8 cellular contexts compared by ENCODE assay signal in the genomic region with DNA sequence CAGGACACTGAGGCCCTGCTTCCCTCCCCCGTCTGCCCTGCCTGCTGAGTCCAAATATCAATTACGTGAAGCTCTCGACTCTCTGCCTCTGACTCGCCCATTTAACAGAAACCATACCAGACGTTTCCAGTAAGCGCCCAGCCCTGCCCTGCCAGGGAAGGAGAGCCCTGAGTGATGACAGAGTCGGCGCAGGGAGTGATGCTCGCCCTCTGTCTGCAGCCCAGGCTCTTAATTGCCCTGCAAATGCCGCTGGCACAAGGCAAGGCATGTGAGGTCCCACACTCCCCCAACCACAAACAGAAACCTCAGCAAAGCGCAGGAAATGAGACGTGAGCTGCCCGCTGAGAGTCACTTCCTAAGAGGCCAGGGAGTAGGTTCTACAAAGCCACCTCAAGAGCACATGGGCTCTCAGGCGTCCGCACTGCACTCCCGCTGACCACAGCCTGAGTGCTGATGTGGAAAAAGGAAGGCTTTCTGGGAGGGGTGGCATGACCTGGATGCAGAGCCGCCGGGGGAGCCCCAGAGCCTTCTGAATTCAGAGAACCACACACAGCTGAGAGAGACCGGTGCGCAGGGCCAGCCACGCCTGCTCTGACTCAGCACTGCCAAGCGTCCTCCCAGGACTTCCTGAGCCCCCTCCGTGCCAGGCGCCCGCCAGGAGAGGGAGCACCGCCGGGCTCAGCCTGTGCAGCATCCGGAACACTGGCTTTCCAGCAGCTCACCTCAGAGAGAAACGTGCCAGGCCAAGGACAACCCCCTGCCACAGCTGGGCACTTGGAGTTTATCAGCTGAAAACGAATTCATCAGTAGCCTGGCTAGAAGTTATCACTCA. TPM values are rescaled to one million over a fixed set of nuclear protein-coding genes. Genes with fewer than 3 reads are reported as not detected.
DNase-seq lines count a peak whose midpoint lies in the region; ATAC-seq and TF ChIP-seq lines count a peak whose summit lies in the region.

No MANE protein-coding gene starts in this region.

- H3K4me3 ChIP-seq in SK-N-MC (peak overlapping the region; percentile 76), ovary (no peak overlapping the region), thoracic aorta (peak overlapping the region; percentile 68)

- TF ChIP-seq CTCF in glutamatergic neuron (IDR thresholded peaks at IDR 0.05; ENCODE audit: partially characterized antibody, unreplicated experiment) (no peak), ovary (IDR thresholded peaks at IDR 0.05) (no peak), thoracic aorta (IDR thresholded peaks at IDR 0.05) (peak; percentile 42)

- H3K27ac Mint-ChIP-seq in activated naive CD4-positive, alpha-beta T cell treated with anti-CD3 and anti-CD28 coated beads, Interleukin-2, amount 50 U/mL, for 24 hours: peak overlapping the region; percentile 93
- no peak overlapping the region for H3K27ac Mint-ChIP-seq in glutamatergic neuron (ENCODE audit: unreplicated experiment)

- TF ChIP-seq RAD21 in Ishikawa (IDR thresholded peaks at IDR 0.05; ENCODE audit: low read depth): peak; percentile 35; the same call in 1 of the 2 replicates

- peak overlapping the region; percentile 78 for H3K4me3 Mint-ChIP-seq in activated naive CD4-positive, alpha-beta T cell treated with anti-CD3 and anti-CD28 coated beads, Interleukin-2, amount 50 U/mL, for 24 hours
- peak overlapping the region; percentile 36 for H3K4me3 Mint-ChIP-seq in glutamatergic neuron (ENCODE audit: unreplicated experiment)

- H3K36me3 ChIP-seq in SK-N-MC (ENCODE audit: insufficient read depth, low read length) (no peaks in the 10 kb centered on the region), ovary (no peaks in the 10 kb centered on the region), thoracic aorta (no peaks in the 10 kb centered on the region)

- H3K27me3 ChIP-seq in ovary (peaks cover 7% of the 10 kb centered on the region), thoracic aorta (replicated peaks; ENCODE audit: insufficient read depth) (no peaks in the 10 kb centered on the region)

- ATAC-seq in GM21528 (IDR thresholded peaks at IDR 0.05; ENCODE audit: low FRiP score, unreplicated experiment): peak; percentile 59
- ATAC-seq in thoracic aorta (ENCODE audit: insufficient number of reproducible peaks, low FRiP score, low read depth): peak; percentile 62

- H3K27ac ChIP-seq in SK-N-MC (peak overlapping the region; percentile 88), ovary (no peak overlapping the region), thoracic aorta (peak overlapping the region; percentile 28 to 56)

- H3K27me3 Mint-ChIP-seq in activated naive CD4-positive, alpha-beta T cell treated with anti-CD3 and anti-CD28 coated beads, Interleukin-2, amount 50 U/mL, for 24 hours: peaks cover 3% of the 10 kb centered on the region
- H3K27me3 Mint-ChIP-seq in glutamatergic neuron (ENCODE audit: unreplicated experiment): peaks cover 20% of the 10 kb centered on the region

- intact Hi-C loops in ovary (cut with DNase I): loop anchor here in 1 of 4 donors (10.0 kb wide), 1 partner anchor 148 kb away; a partner anchor contains a TSS

- H3K36me3 Mint-ChIP-seq in activated naive CD4-positive, alpha-beta T cell treated with anti-CD3 and anti-CD28 coated beads, Interleukin-2, amount 50 U/mL, for 24 hours: no peaks in the 10 kb centered on the region
- no peaks in the 10 kb centered on the region for H3K36me3 Mint-ChIP-seq in glutamatergic neuron (ENCODE audit: unreplicated experiment)

- peaks cover 57% of the 10 kb centered on the region for H3K4me1 Mint-ChIP-seq in activated naive CD4-positive, alpha-beta T cell treated with anti-CD3 and anti-CD28 coated beads, Interleukin-2, amount 50 U/mL, for 24 hours
- H3K4me1 Mint-ChIP-seq in glutamatergic neuron (ENCODE audit: low read depth, unreplicated experiment): peaks cover 8% of the 10 kb centered on the region

- WGBS in ovary, 3 donors: 6 to 9% (median 8%) methylated on average over 30 of the region's 30 CpGs

- TF ChIP-seq POLR2A in ovary (IDR thresholded peaks at IDR 0.05): no peak

- H3K9me3 Mint-ChIP-seq in activated naive CD4-positive, alpha-beta T cell treated with anti-CD3 and anti-CD28 coated beads, Interleukin-2, amount 50 U/mL, for 24 hours: no peaks in the 10 kb centered on the region
- peaks cover 11% of the 10 kb centered on the region for H3K9me3 Mint-ChIP-seq in glutamatergic neuron (ENCODE audit: unreplicated experiment)

- peaks cover 4% of the 10 kb centered on the region for H3K4me1 ChIP-seq in ovary (ENCODE audit: insufficient read depth)
- H3K4me1 ChIP-seq in thoracic aorta (ENCODE audit: control insufficient read depth in 1 of 2, low read depth in 2 of 2): peaks cover 23 to 43% of the 10 kb centered on the region in 2 donors

- H3K9ac ChIP-seq in SK-N-MC (ENCODE audit: insufficient read length): peak overlapping the region; percentile 39

- H3K9me3 ChIP-seq in SK-N-MC (ENCODE audit: low read depth, low read length) (no peaks in the 10 kb centered on the region), ovary (no peaks in the 10 kb centered on the region), thoracic aorta (no peaks in the 10 kb centered on the region)

- DNase-seq in DMS79 (lab: John Stamatoyannopoulos, UW): peak; percentile 69
- peak; percentile 44 for DNase-seq in SK-N-MC (ENCODE audit: low read depth, low spot score)
- peak; percentile 55 for DNase-seq in glutamatergic neuron
- peak; percentile 41 to 73 (median 53) for DNase-seq in ovary
- DNase-seq in thoracic aorta (ENCODE audit: low spot score): peak; percentile 55

- TF ChIP-seq EP300 in Ishikawa (IDR thresholded peaks at IDR 0.05; ENCODE audit: borderline replicate concordance) (no peak), ovary (IDR thresholded peaks at IDR 0.05) (no peak)

TF ChIP-seq in Ishikawa, 13 proteins besides CTCF, POLR2A, EP300 and RAD21:
- no peak for TF ChIP-seq CEBPB (IDR thresholded peaks at IDR 0.05)
- TF ChIP-seq FOXM1 (IDR thresholded peaks at IDR 0.05; ENCODE audit: borderline replicate concordance, low read depth): no peak
- TF ChIP-seq EGR1 (IDR thresholded peaks at IDR 0.05): no peak
- TF ChIP-seq, protein P1, sequence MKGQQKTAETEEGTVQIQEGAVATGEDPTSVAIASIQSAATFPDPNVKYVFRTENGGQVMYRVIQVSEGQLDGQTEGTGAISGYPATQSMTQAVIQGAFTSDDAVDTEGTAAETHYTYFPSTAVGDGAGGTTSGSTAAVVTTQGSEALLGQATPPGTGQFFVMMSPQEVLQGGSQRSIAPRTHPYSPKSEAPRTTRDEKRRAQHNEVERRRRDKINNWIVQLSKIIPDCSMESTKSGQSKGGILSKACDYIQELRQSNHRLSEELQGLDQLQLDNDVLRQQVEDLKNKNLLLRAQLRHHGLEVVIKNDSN (IDR thresholded peaks at IDR 0.05): 0 out of 2 replicates have a peak, but pooled peaks have one; percentile 1
- TF ChIP-seq, protein P2, sequence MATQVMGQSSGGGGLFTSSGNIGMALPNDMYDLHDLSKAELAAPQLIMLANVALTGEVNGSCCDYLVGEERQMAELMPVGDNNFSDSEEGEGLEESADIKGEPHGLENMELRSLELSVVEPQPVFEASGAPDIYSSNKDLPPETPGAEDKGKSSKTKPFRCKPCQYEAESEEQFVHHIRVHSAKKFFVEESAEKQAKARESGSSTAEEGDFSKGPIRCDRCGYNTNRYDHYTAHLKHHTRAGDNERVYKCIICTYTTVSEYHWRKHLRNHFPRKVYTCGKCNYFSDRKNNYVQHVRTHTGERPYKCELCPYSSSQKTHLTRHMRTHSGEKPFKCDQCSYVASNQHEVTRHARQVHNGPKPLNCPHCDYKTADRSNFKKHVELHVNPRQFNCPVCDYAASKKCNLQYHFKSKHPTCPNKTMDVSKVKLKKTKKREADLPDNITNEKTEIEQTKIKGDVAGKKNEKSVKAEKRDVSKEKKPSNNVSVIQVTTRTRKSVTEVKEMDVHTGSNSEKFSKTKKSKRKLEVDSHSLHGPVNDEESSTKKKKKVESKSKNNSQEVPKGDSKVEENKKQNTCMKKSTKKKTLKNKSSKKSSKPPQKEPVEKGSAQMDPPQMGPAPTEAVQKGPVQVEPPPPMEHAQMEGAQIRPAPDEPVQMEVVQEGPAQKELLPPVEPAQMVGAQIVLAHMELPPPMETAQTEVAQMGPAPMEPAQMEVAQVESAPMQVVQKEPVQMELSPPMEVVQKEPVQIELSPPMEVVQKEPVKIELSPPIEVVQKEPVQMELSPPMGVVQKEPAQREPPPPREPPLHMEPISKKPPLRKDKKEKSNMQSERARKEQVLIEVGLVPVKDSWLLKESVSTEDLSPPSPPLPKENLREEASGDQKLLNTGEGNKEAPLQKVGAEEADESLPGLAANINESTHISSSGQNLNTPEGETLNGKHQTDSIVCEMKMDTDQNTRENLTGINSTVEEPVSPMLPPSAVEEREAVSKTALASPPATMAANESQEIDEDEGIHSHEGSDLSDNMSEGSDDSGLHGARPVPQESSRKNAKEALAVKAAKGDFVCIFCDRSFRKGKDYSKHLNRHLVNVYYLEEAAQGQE (IDR thresholded peaks at IDR 0.05; ENCODE audit: low read depth): peak; percentile 60
- TF ChIP-seq, protein P3, sequence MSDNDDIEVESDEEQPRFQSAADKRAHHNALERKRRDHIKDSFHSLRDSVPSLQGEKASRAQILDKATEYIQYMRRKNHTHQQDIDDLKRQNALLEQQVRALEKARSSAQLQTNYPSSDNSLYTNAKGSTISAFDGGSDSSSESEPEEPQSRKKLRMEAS (IDR thresholded peaks at IDR 0.05): peak; percentile 71; the same call in 1 of the 2 replicates
- TF ChIP-seq TEAD4 (IDR thresholded peaks at IDR 0.05): no peak
- TF ChIP-seq TCF12 (IDR thresholded peaks at IDR 0.05; ENCODE audit: low read depth): no peak; the same call in 1 of the 2 replicates
- peak; percentile 43; the same call in 1 of the 2 replicates for TF ChIP-seq NFIC (IDR thresholded peaks at IDR 0.05)
- no peak for TF ChIP-seq CREB1 (IDR thresholded peaks at IDR 0.05; ENCODE audit: low read depth)
- 0 out of 2 replicates have a peak, but pooled peaks have one; percentile 37 for TF ChIP-seq ZBTB7A (IDR thresholded peaks at IDR 0.05; ENCODE audit: low read depth)
- TF ChIP-seq YY1 (IDR thresholded peaks at IDR 0.05; ENCODE audit: low read depth): peak; percentile 13; the same call in 1 of the 2 replicates
- peak; percentile 22; the same call in 1 of the 2 replicates for TF ChIP-seq TAF1 (IDR thresholded peaks at IDR 0.05; ENCODE audit: low read depth)

RNA-seq across cellular contexts. Expression of a gene that starts 5.3 kb away (rescaled TPM):
- 4.8 TPM for total RNA-seq in glutamatergic neuron (ENCODE audit: unreplicated experiment)
- 10 to 100 TPM in 3 of 7 donors, 1 to 10 TPM in 4; 5.7 to 12.1 (median 10.0) TPM for total RNA-seq in ovary
- polyA plus RNA-seq in ovary: 1 to 10 TPM; 1.3 to 6.8 TPM
- 10 to 100 TPM; 11.5 to 20.2 TPM for total RNA-seq in thoracic aorta

RNA-seq across cellular contexts. Expression of a gene that starts 5.7 kb away (rescaled TPM):
- total RNA-seq in glutamatergic neuron (ENCODE audit: unreplicated experiment) (not detected), ovary (10 to 100 TPM in 1 of 7 donors, 1 to 10 TPM in 3, not detected in 3; 1.1 to 12.9 (median 1.4) TPM), thoracic aorta (not detected)
- under 1 TPM in 1 of 2 donors, not detected in 1; 0.10 TPM for polyA plus RNA-seq in ovary

RNA-seq across cellular contexts. Expression of a gene that starts 55.8 kb away (rescaled TPM):
- total RNA-seq in glutamatergic neuron (ENCODE audit: unreplicated experiment) (73.6 TPM), ovary (10 to 100 TPM; 27.9 to 72.1 (median 47.1) TPM), thoracic aorta (10 to 100 TPM; 29.8 to 83.1 TPM)
- 10 to 100 TPM; 27.0 to 47.9 TPM for polyA plus RNA-seq in ovary

Comparison
In these comparisons a context has a peak if more than half of its experiments do, and no peak if none do; other contexts are left out.
1. H3K27ac ChIP-seq: peak in SK-N-MC (single experiment) and thoracic aorta (2 of 2); none in ovary (0 of 2).
2. Peak in every context shown above with its lines, with median percentiles within 50 percentile points of each other: DNase-seq.